In genomic region chr1:243568793-243569192, GRCh38 we compare ENCODE assay signal across 19 cellular contexts.
DNase-seq lines count a peak whose midpoint lies in the region; TF ChIP-seq lines count a peak whose summit lies in the region.
"Had no signal": no experiment of that assay in that cellular context is flagged by ENCODE, and none has a peak within 500 bp of the region (broad histone marks: within the 10 kb centered on the region; RNA-seq: fewer than 3 reads in every experiment).

No MANE protein-coding gene starts in this region.

- in situ Hi-C loops in astrocyte of the spinal cord (cut with HindIII; ENCODE audit: low sequenced_read_pairs): no loop called here

- WGBS in stomach, 5 donors: 45 to 62% (median 51%) methylated on average over 4 of the region's 4 CpGs

- H3K4me3 ChIP-seq in astrocyte of the spinal cord (ENCODE audit: low read depth, low read length): no peak overlapping the region
- H3K4me3 ChIP-seq in fibroblast of the aortic adventitia (ENCODE audit: low read depth, low read length): no peak overlapping the region
- H3K4me3 ChIP-seq in stomach: no peak overlapping the region
- H3K4me3 ChIP-seq: dorsolateral prefrontal cortex, thoracic aorta had no signal

- no peaks in the 10 kb centered on the region for H3K36me3 ChIP-seq in stomach

- H3K4me1 ChIP-seq in stomach: peaks cover 0 to 12% (median 2%) of the 10 kb centered on the region in 4 donors

- H3K27ac ChIP-seq in stomach: no peak overlapping the region
- H3K27ac ChIP-seq: dorsolateral prefrontal cortex, thoracic aorta had no signal

- DNase-seq in AG08396 (ENCODE audit: low spot score): peak; percentile 25
- peak; percentile 84 for DNase-seq in HCEC 1CT
- peak; percentile 55 for DNase-seq in astrocyte of the spinal cord (ENCODE audit: low read depth, low spot score)
- peak; percentile 37 for DNase-seq in fibroblast of the aortic adventitia (ENCODE audit: low read depth)
- no peak for DNase-seq in NCI-H1694 (lab: John Stamatoyannopoulos, UW)
- DNase-seq in stomach: no peak
- DNase-seq in retina: no peak
- no peak for DNase-seq in cerebellum (ENCODE audit: low spot score)
- DNase-seq: ACHN; activated CD4-positive, alpha-beta T cell treated with anti-CD3 and anti-CD28 coated beads, Interleukin-2, amount 10 ng/mL, durations not matched to agents 24 days and 14 days; activated naive CD8-positive, alpha-beta T cell treated with anti-CD3 and anti-CD28 coated beads, Interleukin-2, amount 10 ng/mL, durations not matched to agents 7 days and 5 days; DMS79 treated with DMSO at 0.1 percent for 48 hours; dorsolateral prefrontal cortex; erythroblast; NCI-H1417; NCI-H526; SHP77; T-cell had no signal

- intact Hi-C loops in stomach (cut with DNase I; ENCODE audit: low total_unique reads): no loop called here

- no peaks in the 10 kb centered on the region for H3K9me3 ChIP-seq in stomach
- H3K9me3 ChIP-seq: thoracic aorta had no signal

- no peak for TF ChIP-seq CTCF in astrocyte of the spinal cord (IDR thresholded peaks at IDR 0.05; ENCODE audit: low read depth, low read length)
- no peak for TF ChIP-seq CTCF in fibroblast of the aortic adventitia (IDR thresholded peaks at IDR 0.05; ENCODE audit: insufficient read depth, low read length)
- TF ChIP-seq CTCF in stomach (IDR thresholded peaks at IDR 0.05): no peak

- no peaks in the 10 kb centered on the region for H3K27me3 ChIP-seq in stomach
- H3K27me3 ChIP-seq: dorsolateral prefrontal cortex had no signal

- TF ChIP-seq POLR2A in stomach (IDR thresholded peaks at IDR 0.05): no peak

- no peak for TF ChIP-seq EP300 in stomach (IDR thresholded peaks at IDR 0.05)

Comparison
In these comparisons a context has a peak if more than half of its experiments do, and no peak if none do; other contexts are left out.
1. DNase-seq: peak in AG08396 (single experiment), HCEC 1CT (single experiment), astrocyte of the spinal cord (single experiment) and fibroblast of the aortic adventitia (single experiment); none in NCI-H1694 (single experiment), stomach (single experiment), retina (single experiment) and cerebellum (single experiment).